2 cellular contexts compared by ENCODE assay signal in genomic region chr4:74583757-74584156, GRCh38.
TF ChIP-seq lines count a peak whose summit lies in the region.

No MANE protein-coding gene starts in this region.

TF ChIP-seq in HepG2, 621 proteins besides CTCF, POLR2A, EP300 and RAD21 (continued from another document):
- TF ChIP-seq, protein P1, sequence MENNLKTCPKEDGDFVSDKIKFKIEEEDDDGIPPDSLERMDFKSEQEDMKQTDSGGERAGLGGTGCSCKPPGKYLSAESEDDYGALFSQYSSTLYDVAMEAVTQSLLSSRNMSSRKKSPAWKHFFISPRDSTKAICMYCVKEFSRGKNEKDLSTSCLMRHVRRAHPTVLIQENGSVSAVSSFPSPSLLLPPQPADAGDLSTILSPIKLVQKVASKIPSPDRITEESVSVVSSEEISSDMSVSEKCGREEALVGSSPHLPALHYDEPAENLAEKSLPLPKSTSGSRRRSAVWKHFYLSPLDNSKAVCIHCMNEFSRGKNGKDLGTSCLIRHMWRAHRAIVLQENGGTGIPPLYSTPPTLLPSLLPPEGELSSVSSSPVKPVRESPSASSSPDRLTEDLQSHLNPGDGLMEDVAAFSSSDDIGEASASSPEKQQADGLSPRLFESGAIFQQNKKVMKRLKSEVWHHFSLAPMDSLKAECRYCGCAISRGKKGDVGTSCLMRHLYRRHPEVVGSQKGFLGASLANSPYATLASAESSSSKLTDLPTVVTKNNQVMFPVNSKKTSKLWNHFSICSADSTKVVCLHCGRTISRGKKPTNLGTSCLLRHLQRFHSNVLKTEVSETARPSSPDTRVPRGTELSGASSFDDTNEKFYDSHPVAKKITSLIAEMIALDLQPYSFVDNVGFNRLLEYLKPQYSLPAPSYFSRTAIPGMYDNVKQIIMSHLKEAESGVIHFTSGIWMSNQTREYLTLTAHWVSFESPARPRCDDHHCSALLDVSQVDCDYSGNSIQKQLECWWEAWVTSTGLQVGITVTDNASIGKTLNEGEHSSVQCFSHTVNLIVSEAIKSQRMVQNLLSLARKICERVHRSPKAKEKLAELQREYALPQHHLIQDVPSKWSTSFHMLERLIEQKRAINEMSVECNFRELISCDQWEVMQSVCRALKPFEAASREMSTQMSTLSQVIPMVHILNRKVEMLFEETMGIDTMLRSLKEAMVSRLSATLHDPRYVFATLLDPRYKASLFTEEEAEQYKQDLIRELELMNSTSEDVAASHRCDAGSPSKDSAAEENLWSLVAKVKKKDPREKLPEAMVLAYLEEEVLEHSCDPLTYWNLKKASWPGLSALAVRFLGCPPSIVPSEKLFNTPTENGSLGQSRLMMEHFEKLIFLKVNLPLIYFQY (CRISPR knock-in tag; IDR thresholded peaks at IDR 0.05; ENCODE audit: borderline replicate concordance), result no peak
- TF ChIP-seq ZNF207 (IDR thresholded peaks at IDR 0.05; ENCODE audit: borderline replicate concordance) (no peak), NCOR1 (IDR thresholded peaks at IDR 0.05; ENCODE audit: borderline replicate concordance, low read length) (no peak), SALL2 (CRISPR knock-in tag; IDR thresholded peaks at IDR 0.05) (no peak), ZNF335 (CRISPR knock-in tag; IDR thresholded peaks at IDR 0.05) (no peak), ATF4 (CRISPR knock-in tag; IDR thresholded peaks at IDR 0.05) (peak in 1 of 2 experiments; percentile 57; a peak in 2 of 4 replicates), ZNF644 (CRISPR knock-in tag; IDR thresholded peaks at IDR 0.05; ENCODE audit: low read depth) (0 out of 2 replicates have a peak, but pooled peaks have one; percentile 25), CEBPB (IDR thresholded peaks at IDR 0.05; ENCODE audit: borderline replicate concordance, low read depth, low read length) (peak; percentile 92), ZNF232 (CRISPR knock-in tag; IDR thresholded peaks at IDR 0.05; ENCODE audit: borderline replicate concordance) (no peak), GTF3A (CRISPR knock-in tag; conservative IDR thresholded peaks at IDR 0.05) (no peak), THAP9 (CRISPR knock-in tag; IDR thresholded peaks at IDR 0.05; ENCODE audit: borderline replicate concordance) (no peak), ZIK1 (CRISPR knock-in tag; IDR thresholded peaks at IDR 0.05; ENCODE audit: borderline replicate concordance, low read depth) (no peak)
- TF ChIP-seq, protein P2, sequence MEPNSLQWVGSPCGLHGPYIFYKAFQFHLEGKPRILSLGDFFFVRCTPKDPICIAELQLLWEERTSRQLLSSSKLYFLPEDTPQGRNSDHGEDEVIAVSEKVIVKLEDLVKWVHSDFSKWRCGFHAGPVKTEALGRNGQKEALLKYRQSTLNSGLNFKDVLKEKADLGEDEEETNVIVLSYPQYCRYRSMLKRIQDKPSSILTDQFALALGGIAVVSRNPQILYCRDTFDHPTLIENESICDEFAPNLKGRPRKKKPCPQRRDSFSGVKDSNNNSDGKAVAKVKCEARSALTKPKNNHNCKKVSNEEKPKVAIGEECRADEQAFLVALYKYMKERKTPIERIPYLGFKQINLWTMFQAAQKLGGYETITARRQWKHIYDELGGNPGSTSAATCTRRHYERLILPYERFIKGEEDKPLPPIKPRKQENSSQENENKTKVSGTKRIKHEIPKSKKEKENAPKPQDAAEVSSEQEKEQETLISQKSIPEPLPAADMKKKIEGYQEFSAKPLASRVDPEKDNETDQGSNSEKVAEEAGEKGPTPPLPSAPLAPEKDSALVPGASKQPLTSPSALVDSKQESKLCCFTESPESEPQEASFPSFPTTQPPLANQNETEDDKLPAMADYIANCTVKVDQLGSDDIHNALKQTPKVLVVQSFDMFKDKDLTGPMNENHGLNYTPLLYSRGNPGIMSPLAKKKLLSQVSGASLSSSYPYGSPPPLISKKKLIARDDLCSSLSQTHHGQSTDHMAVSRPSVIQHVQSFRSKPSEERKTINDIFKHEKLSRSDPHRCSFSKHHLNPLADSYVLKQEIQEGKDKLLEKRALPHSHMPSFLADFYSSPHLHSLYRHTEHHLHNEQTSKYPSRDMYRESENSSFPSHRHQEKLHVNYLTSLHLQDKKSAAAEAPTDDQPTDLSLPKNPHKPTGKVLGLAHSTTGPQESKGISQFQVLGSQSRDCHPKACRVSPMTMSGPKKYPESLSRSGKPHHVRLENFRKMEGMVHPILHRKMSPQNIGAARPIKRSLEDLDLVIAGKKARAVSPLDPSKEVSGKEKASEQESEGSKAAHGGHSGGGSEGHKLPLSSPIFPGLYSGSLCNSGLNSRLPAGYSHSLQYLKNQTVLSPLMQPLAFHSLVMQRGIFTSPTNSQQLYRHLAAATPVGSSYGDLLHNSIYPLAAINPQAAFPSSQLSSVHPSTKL (CRISPR knock-in tag; IDR thresholded peaks at IDR 0.05), result 0 out of 2 replicates have a peak, but pooled peaks have one; percentile 10

TF ChIP-seq in SK-N-SH treated with all-trans-retinoic acid at 6 μM for 48 hours, 23 proteins besides CTCF, POLR2A, EP300 and RAD21 (continued from another document):
- TF ChIP-seq POU6F1 (CRISPR knock-in tag; IDR thresholded peaks at IDR 0.05; ENCODE audit: borderline replicate concordance, low read depth) (no peak), TCF4 (CRISPR knock-in tag; IDR thresholded peaks at IDR 0.05; ENCODE audit: borderline replicate concordance) (no peak), ZNF565 (CRISPR knock-in tag; conservative IDR thresholded peaks at IDR 0.05; ENCODE audit: low read depth) (no peak), BACH2 (CRISPR knock-in tag; IDR thresholded peaks at IDR 0.05; ENCODE audit: borderline replicate concordance) (no peak), ZFP30 (CRISPR knock-in tag; IDR thresholded peaks at IDR 0.05) (no peak), CSDC2 (CRISPR knock-in tag; IDR thresholded peaks at IDR 0.05) (no peak), ZC3H10 (CRISPR knock-in tag; IDR thresholded peaks at IDR 0.05) (no peak)
- TF ChIP-seq, protein P3, sequence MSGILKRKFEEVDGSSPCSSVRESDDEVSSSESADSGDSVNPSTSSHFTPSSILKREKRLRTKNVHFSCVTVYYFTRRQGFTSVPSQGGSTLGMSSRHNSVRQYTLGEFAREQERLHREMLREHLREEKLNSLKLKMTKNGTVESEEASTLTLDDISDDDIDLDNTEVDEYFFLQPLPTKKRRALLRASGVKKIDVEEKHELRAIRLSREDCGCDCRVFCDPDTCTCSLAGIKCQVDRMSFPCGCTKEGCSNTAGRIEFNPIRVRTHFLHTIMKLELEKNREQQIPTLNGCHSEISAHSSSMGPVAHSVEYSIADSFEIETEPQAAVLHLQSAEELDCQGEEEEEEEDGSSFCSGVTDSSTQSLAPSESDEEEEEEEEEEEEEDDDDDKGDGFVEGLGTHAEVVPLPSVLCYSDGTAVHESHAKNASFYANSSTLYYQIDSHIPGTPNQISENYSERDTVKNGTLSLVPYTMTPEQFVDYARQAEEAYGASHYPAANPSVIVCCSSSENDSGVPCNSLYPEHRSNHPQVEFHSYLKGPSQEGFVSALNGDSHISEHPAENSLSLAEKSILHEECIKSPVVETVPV (CRISPR knock-in tag; IDR thresholded peaks at IDR 0.05), result no peak
- TF ChIP-seq, protein P4, sequence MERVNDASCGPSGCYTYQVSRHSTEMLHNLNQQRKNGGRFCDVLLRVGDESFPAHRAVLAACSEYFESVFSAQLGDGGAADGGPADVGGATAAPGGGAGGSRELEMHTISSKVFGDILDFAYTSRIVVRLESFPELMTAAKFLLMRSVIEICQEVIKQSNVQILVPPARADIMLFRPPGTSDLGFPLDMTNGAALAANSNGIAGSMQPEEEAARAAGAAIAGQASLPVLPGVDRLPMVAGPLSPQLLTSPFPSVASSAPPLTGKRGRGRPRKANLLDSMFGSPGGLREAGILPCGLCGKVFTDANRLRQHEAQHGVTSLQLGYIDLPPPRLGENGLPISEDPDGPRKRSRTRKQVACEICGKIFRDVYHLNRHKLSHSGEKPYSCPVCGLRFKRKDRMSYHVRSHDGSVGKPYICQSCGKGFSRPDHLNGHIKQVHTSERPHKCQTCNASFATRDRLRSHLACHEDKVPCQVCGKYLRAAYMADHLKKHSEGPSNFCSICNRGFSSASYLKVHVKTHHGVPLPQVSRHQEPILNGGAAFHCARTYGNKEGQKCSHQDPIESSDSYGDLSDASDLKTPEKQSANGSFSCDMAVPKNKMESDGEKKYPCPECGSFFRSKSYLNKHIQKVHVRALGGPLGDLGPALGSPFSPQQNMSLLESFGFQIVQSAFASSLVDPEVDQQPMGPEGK (CRISPR knock-in tag; IDR thresholded peaks at IDR 0.05; ENCODE audit: borderline replicate concordance), result no peak
